In the genomic region with DNA sequence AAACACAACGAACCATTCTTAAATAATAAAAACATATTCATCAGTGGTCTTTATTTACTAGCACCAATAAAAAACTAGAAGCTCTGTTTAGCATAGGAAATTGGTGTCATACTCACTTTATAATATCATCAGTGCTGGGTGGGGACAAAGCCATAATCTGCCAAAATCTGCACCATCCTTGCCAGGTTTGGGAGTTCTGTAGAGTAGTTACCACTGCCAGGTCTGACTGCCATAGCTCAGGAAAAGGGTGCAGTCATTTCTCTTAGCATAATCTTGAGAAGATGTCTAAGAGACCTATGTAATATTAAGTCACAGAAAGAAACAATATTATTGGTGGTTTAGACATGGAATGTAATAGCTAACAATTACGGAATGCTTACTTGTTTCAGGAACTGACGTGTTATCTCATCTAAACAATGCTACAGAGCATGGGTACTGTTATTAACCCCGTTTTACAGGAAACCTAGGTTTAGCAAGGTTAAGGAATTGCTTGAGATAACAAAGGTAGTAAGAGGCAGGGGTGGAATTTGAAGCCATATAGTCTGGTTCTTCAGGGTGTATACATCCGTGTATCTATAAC, we compare ENCODE assay signal across 10 cellular contexts. TPM values are rescaled to one million over a fixed set of nuclear protein-coding genes. Genes with fewer than 3 reads are reported as not detected.
DNase-seq lines count a peak whose midpoint lies in the region; ATAC-seq and TF ChIP-seq lines count a peak whose summit lies in the region.
"Had no signal": no experiment of that assay in that cellular context is flagged by ENCODE, and none has a peak within 500 bp of the region (broad histone marks: within the 10 kb centered on the region; RNA-seq: fewer than 3 reads in every experiment).

No MANE protein-coding gene starts in this region.

- H3K4me3 ChIP-seq in AG04450 (ENCODE audit: low read depth, low read length): peak overlapping the region; percentile 11
- H3K4me3 ChIP-seq in hepatocyte: no peak overlapping the region

- H3K4me2 ChIP-seq in hepatocyte: peak overlapping the region; percentile 76

- H3K27me3 ChIP-seq in AG04450 (ENCODE audit: control insufficient read depth, insufficient read depth, low read length) (no peaks in the 10 kb centered on the region), hepatocyte (no peaks in the 10 kb centered on the region)

- no peak overlapping the region for H3K27ac Mint-ChIP-seq in activated naive CD8-positive, alpha-beta T cell

- no peak for DNase-seq in AG04450 (ENCODE audit: low read depth, low spot score)
- DNase-seq in H4 (ENCODE audit: low spot score): peak; percentile 31
- DNase-seq in hepatocyte (ENCODE audit: low spot score): no peak
- no peak for DNase-seq in SIG-M5 (lab: John Stamatoyannopoulos, UW)
- DNase-seq in OCI-M2 (lab: John Stamatoyannopoulos, UW; ENCODE audit: unreplicated experiment): no peak
- no peak for DNase-seq in HEK293T (ENCODE audit: extremely low spot score)
- DNase-seq: activated gamma-delta T cell had no signal

- no peaks in the 10 kb centered on the region for H3K36me3 ChIP-seq in hepatocyte (replicated peaks; ENCODE audit: insufficient read depth, low read depth)

- H3K27me3 Mint-ChIP-seq in activated naive CD8-positive, alpha-beta T cell: no peaks in the 10 kb centered on the region

- TF ChIP-seq CTCF in AG04450 (IDR thresholded peaks at IDR 0.05; ENCODE audit: low read depth, low read length) (no peak), hepatocyte (IDR thresholded peaks at IDR 0.05; ENCODE audit: poor library complexity) (no peak)

- peaks cover 40% of the 10 kb centered on the region for H3K4me1 Mint-ChIP-seq in activated naive CD8-positive, alpha-beta T cell (ENCODE audit: low read depth)

- POLR2A ChIA-PET in AG04450 (lab: Yijun Ruan, JAX) (interaction anchor here (0.8 kb wide), 1 partner anchor 94 kb away, joined by 4 read pairs; a partner anchor contains a TSS), HEK293T (lab: Yijun Ruan, JAX) (interaction anchor here (0.7 to 1.0 kb wide), 2 partner anchors 95 to 225 kb away, joined by 3 read pairs; no protein-coding TSS in a partner anchor)

- H3K27ac ChIP-seq in AG04450 (ENCODE audit: low read depth, low read length) (no peak overlapping the region), hepatocyte (no peak overlapping the region)

- peak overlapping the region; percentile 13 for H3K4me3 Mint-ChIP-seq in activated naive CD8-positive, alpha-beta T cell

- peaks cover 4% of the 10 kb centered on the region for H3K36me3 Mint-ChIP-seq in activated naive CD8-positive, alpha-beta T cell

- H3K9me2 ChIP-seq in hepatocyte (replicated peaks; ENCODE audit: insufficient read depth): no peaks in the 10 kb centered on the region

- no peaks in the 10 kb centered on the region for H3K9me3 Mint-ChIP-seq in activated naive CD8-positive, alpha-beta T cell (ENCODE audit: low read depth)

- peaks cover 18% of the 10 kb centered on the region for H3K4me1 ChIP-seq in hepatocyte (ENCODE audit: insufficient read depth)

- H4K20me1 ChIP-seq in hepatocyte (ENCODE audit: insufficient read depth, poor library complexity, severe bottlenecking): peaks cover 27% of the 10 kb centered on the region

- peaks cover 33% of the 10 kb centered on the region for H3K79me2 ChIP-seq in hepatocyte

- CTCF ChIA-PET in AG04450 (lab: Charles Lee): no interaction called here
- CTCF ChIA-PET in HEK293T (lab: Yijun Ruan, JAX): no interaction called here

- H3K9me3 ChIP-seq in AG04450 (ENCODE audit: control insufficient read depth, insufficient read depth, low read length) (peaks cover 4% of the 10 kb centered on the region; the same call in 1 of the 2 replicates), hepatocyte (ENCODE audit: low read depth) (no peaks in the 10 kb centered on the region)

- peak overlapping the region; percentile 82 for H2AFZ ChIP-seq in hepatocyte

- ATAC-seq in GM18517 (IDR thresholded peaks at IDR 0.05; ENCODE audit: unreplicated experiment): no peak
- ATAC-seq: sciatic nerve had no signal

- WGBS in hepatocyte (ENCODE audit: low lambda C conversion rate, missing lambda C conversion rate): 37% methylated on average over 5 of the region's 5 CpGs

TF ChIP-seq in HEK293T, 16 proteins besides CTCF, POLR2A, EP300 and RAD21:
- no peak for TF ChIP-seq ELF4 (IDR thresholded peaks at IDR 0.05)

RNA-seq across cellular contexts. Expression of a gene that starts 1.6 kb away (rescaled TPM):
- polyA plus RNA-seq in AG04450 (2011; rRNA removed) (68.6 and 76.1 TPM in 2 replicates), hepatocyte (58.8 and 71.2 TPM in 2 replicates)
- 42.9 and 64.9 TPM in 2 replicates for polyA minus RNA-seq in AG04450 (2011; rRNA and poly(A)+ RNA removed)
- total RNA-seq in H4 (2014; rRNA removed; shearing (Covaris generic)): 63.9 and 68.2 TPM in 2 replicates
- total RNA-seq in hepatocyte: 153 and 166 TPM in 2 replicates
